In genomic region chr1:186330758-186331157, GRCh38 we compare ENCODE assay signal across 1 cellular context.
TF ChIP-seq lines count a peak whose summit lies in the region.

No MANE protein-coding gene starts in this region.

TF ChIP-seq in IMR-90, 13 proteins besides CTCF, POLR2A, EP300 and RAD21:
- TF ChIP-seq CEBPB (IDR thresholded peaks at IDR 0.05; ENCODE audit: low read depth, low read length) (no peak), CHD1 (IDR thresholded peaks at IDR 0.05; ENCODE audit: low read depth, low read length) (no peak), USF2 (IDR thresholded peaks at IDR 0.05; ENCODE audit: low read depth, low read length) (no peak), MXI1 (IDR thresholded peaks at IDR 0.05; ENCODE audit: borderline replicate concordance, low read depth, low read length) (no peak), FOS (IDR thresholded peaks at IDR 0.05; ENCODE audit: low read depth, low read length) (no peak), RFX5 (IDR thresholded peaks at IDR 0.05; ENCODE audit: low read depth, low read length) (no peak), BHLHE40 (IDR thresholded peaks at IDR 0.05; ENCODE audit: low read depth, low read length) (no peak), RCOR1 (IDR thresholded peaks at IDR 0.05; ENCODE audit: insufficient replicate concordance, low read length) (no peak), SMC3 (IDR thresholded peaks at IDR 0.05; ENCODE audit: low read depth, low read length) (no peak), MAFK (IDR thresholded peaks at IDR 0.05; ENCODE audit: low read depth, low read length) (no peak), MAZ (IDR thresholded peaks at IDR 0.05; ENCODE audit: borderline replicate concordance, low read depth, low read length) (no peak), ELK1 (IDR thresholded peaks at IDR 0.05; ENCODE audit: borderline replicate concordance, low read depth, low read length) (no peak), NFE2L2 (IDR thresholded peaks at IDR 0.05; ENCODE audit: low read depth, low read length) (no peak)
